In the genomic region with DNA sequence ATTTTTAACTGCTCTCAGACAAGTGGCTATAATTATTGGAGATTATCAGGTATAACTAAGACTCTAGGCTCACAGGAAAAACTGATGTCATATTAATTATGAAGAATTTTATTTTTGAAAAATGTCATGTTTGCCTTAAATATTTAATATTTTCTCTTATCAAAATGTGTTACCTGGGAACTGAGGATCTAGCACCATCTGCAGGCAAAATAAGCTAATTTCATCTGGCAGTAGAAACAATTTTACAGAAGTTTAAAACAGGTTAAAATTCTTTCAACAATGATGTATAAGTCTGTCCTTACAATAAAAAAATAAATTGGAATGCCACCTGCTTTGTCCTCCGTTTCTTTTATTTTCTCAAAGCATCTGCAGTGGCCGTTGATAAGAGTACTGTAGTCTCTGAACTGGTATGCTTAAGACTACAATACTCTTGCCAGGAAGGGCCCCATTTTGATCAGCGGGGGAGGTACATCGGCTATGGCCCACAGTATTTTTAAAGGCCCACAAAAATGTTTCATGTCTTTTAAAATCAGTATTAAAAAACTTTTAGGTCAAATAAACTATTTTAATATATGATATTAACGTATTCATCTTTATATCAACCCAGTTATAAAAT, we compare ENCODE assay signal across 1 cellular context.
TF ChIP-seq lines count a peak whose summit lies in the region.

No MANE protein-coding gene starts in this region.

TF ChIP-seq in GM12878, 131 proteins besides CTCF, POLR2A, EP300 and RAD21 (continued from another document):
- no peak for TF ChIP-seq ZBTB40 (IDR thresholded peaks at IDR 0.05; ENCODE audit: borderline replicate concordance)
